In the genomic region with DNA sequence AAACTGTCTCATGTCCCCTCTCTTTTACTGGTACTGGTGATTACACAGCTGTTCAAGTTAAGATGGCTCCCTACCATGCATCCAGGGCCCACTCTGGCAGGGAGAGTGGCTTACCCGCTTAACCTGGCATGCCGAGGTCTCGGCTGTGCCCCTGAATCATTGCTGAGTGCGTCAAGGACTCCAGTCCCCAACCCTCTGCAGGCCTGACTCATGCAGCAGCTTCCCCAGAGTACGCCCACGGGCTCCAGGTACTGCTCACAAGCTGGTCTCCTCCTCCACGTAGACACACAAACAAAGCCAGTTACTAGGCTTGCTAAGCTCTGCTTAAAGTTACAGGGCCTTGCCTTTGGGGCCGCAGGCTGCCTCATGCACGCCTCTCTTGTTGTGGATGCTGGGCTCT, we compare ENCODE assay signal across 9 cellular contexts.
DNase-seq lines count a peak whose midpoint lies in the region; ATAC-seq, FAIRE-seq and TF ChIP-seq lines count a peak whose summit lies in the region.
"Had no signal": no experiment of that assay in that cellular context is flagged by ENCODE, and none has a peak within 500 bp of the region (broad histone marks: within the 10 kb centered on the region; RNA-seq: fewer than 3 reads in every experiment).

No MANE protein-coding gene starts in this region.

- peak; percentile 83 for ATAC-seq in stimulated activated memory B cell treated with anti-CD40 and anti-IgM and Interleukin-4, amounts not matched to agents 10 μg/mL and 1 μg/mL and 100 μg/mL, for 72 hours
- ATAC-seq in GM21390 (IDR thresholded peaks at IDR 0.05; ENCODE audit: unreplicated experiment) (no peak), GM19328 (IDR thresholded peaks at IDR 0.05; ENCODE audit: unreplicated experiment) (no peak)

- peak overlapping the region; percentile 56 for H3K4me3 Mint-ChIP-seq in stimulated activated memory B cell treated with anti-CD40 and anti-IgM and Interleukin-4, amounts not matched to agents 10 μg/mL and 1 μg/mL and 100 μg/mL, for 72 hours

- H3K36me3 Mint-ChIP-seq in stimulated activated memory B cell treated with anti-CD40 and anti-IgM and Interleukin-4, amounts not matched to agents 10 μg/mL and 1 μg/mL and 100 μg/mL, for 72 hours = peaks cover 7% of the 10 kb centered on the region

- H3K27ac Mint-ChIP-seq in stimulated activated memory B cell treated with anti-CD40 and anti-IgM and Interleukin-4, amounts not matched to agents 10 μg/mL and 1 μg/mL and 100 μg/mL, for 72 hours = peak overlapping the region; percentile 82

- peaks cover 35% of the 10 kb centered on the region for H3K4me1 Mint-ChIP-seq in stimulated activated memory B cell treated with anti-CD40 and anti-IgM and Interleukin-4, amounts not matched to agents 10 μg/mL and 1 μg/mL and 100 μg/mL, for 72 hours

- no peaks in the 10 kb centered on the region for H3K27me3 Mint-ChIP-seq in stimulated activated memory B cell treated with anti-CD40 and anti-IgM and Interleukin-4, amounts not matched to agents 10 μg/mL and 1 μg/mL and 100 μg/mL, for 72 hours

- peaks cover 7% of the 10 kb centered on the region for H3K9me3 Mint-ChIP-seq in stimulated activated memory B cell treated with anti-CD40 and anti-IgM and Interleukin-4, amounts not matched to agents 10 μg/mL and 1 μg/mL and 100 μg/mL, for 72 hours

- FAIRE-seq in D721Med (lab: Jason Lieb, UNC) = no peak
- FAIRE-seq: islet of Langerhans had no signal

- DNase-seq in RKO (ENCODE audit: low spot score) = peak; percentile 38
- DNase-seq in activated effector memory CD4-positive, alpha-beta T cell treated with Interleukin-2 at 50 U/mL for 16 hours = peak; percentile 37
- DNase-seq in left kidney (ENCODE audit: low read depth, low spot score) = peak; percentile 65
- DNase-seq in NCI-H1105 treated with DMSO at 0.1 percent for 48 hours (lab: John Stamatoyannopoulos, UW) = no peak
- DNase-seq in D721Med (ENCODE audit: insufficient read length, low spot score) = no peak

- no peak for TF ChIP-seq CTCF in D721Med (IDR thresholded peaks at IDR 0.05; ENCODE audit: insufficient read depth, missing control alignments)

Comparison
In these comparisons a context has a peak if more than half of its experiments do, and no peak if none do; other contexts are left out.
1. DNase-seq: peak in RKO (single experiment), activated effector memory CD4-positive, alpha-beta T cell treated with Interleukin-2 at 50 U/mL for 16 hours (single experiment) and left kidney (single experiment); none in NCI-H1105 treated with DMSO at 0.1 percent for 48 hours (single experiment) and D721Med (single experiment).